28 cellular contexts compared by ENCODE assay signal in the genomic region with DNA sequence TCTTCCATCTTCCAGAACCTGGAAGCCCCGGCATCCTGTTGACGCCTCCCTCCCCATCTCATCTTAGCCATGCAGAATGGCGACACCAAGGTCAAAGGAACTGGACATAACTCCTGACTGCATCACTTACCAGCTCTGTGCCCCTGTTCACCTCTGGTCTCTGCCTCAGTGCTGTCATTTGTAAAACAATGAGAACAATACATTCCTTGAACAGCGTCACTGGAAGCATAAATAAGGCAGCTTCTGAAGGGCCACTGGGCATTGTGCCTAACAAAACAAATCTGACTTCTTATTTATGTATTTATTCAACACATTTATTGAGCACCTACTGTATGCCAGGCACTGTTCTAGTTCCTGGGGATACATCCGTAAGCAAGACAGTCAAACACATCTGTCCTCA.
DNase-seq lines count a peak whose midpoint lies in the region; ATAC-seq, FAIRE-seq and TF ChIP-seq lines count a peak whose summit lies in the region.
"Had no signal": no experiment of that assay in that cellular context is flagged by ENCODE, and none has a peak within 500 bp of the region (broad histone marks: within the 10 kb centered on the region; RNA-seq: fewer than 3 reads in every experiment).

No MANE protein-coding gene starts in this region.

- peaks cover 26% of the 10 kb centered on the region for H3K4me1 Mint-ChIP-seq in astrocyte (ENCODE audit: low read depth, unreplicated experiment)
- H3K4me1 Mint-ChIP-seq in natural killer cell = peaks cover 44 to 60% of the 10 kb centered on the region in 2 donors

- H3K36me3 Mint-ChIP-seq in astrocyte (ENCODE audit: low read depth, unreplicated experiment) (no peaks in the 10 kb centered on the region), natural killer cell (peaks cover 7% of the 10 kb centered on the region)
- H3K36me3 Mint-ChIP-seq: WTC11 had no signal

- intact Hi-C loops in natural killer cell (cut with micrococcal nuclease) = loop anchor here (5.0 kb wide), 2 partner anchors 36 to 74 kb away; no protein-coding TSS in a partner anchor

- H3K9me3 Mint-ChIP-seq in astrocyte (ENCODE audit: unreplicated experiment) (peaks cover 2% of the 10 kb centered on the region), natural killer cell (no peaks in the 10 kb centered on the region)
- H3K9me3 Mint-ChIP-seq: dendritic cell treated with granulocyte-macrophage colony-stimulating factor and Interleukin-4, amounts not matched to agents 40 ng/mL and 50 ng/mL, for 4 days had no signal

- H3K4me3 Mint-ChIP-seq in astrocyte (ENCODE audit: unreplicated experiment) = no peak overlapping the region
- peak overlapping the region; percentile 25 for H3K4me3 Mint-ChIP-seq in natural killer cell
- H3K4me3 Mint-ChIP-seq: activated CD8-positive, alpha-beta memory T cell treated with anti-CD3 and anti-CD28 coated beads, Interleukin-2, amount 10 ng/mL, durations not matched to agents 7 days and 5 days; dendritic cell treated with granulocyte-macrophage colony-stimulating factor and Interleukin-4, amounts not matched to agents 40 ng/mL and 50 ng/mL, for 4 days; WTC11 had no signal

- DNase-seq in NCI-H2029 (lab: John Stamatoyannopoulos, UW) (peak; percentile 44), astrocyte (ENCODE audit: low read depth) (peak; percentile 65), fibroblast of lung (ENCODE audit: low read depth in 2 of 2) (peak; percentile 34 to 72), natural killer cell (no peak), DMS153 (lab: John Stamatoyannopoulos, UW) (no peak), NCI-H226 (no peak), SHP77 (lab: John Stamatoyannopoulos, UW) (no peak), KG1 (lab: John Stamatoyannopoulos, UW) (no peak)
- DNase-seq: activated CD4-positive, alpha-beta T cell treated with anti-CD3 and anti-CD28 coated beads, Interleukin-2, amount 50 U/mL, for 1 hour; activated CD8-positive, alpha-beta memory T cell treated with anti-CD3 and anti-CD28 coated beads, Interleukin-2, amount 10 ng/mL, durations not matched to agents 7 days and 5 days; activated naive CD4-positive, alpha-beta T cell treated with anti-CD3 and anti-CD28 coated beads, Interleukin-2, amount 50 U/mL, for 16 hours; amygdala; caudate nucleus; left cardiac atrium; mesendoderm; NCI-H1092 treated with DMSO at 0.1 percent for 48 hours; NCI-H187 treated with DMSO at 0.1 percent for 48 hours; NCI-H526 treated with DMSO at 0.1 percent for 48 hours; SJCRH30; stimulated activated naive CD8-positive, alpha-beta T cell treated with anti-CD3 and anti-CD28 coated beads, Interleukin-15, Interleukin-2, amounts not matched to agents 100 U/mL and 50 U/mL, for 24 hours; testis had no signal

- no peaks in the 10 kb centered on the region for H3K9me3 ChIP-seq in astrocyte (ENCODE audit: insufficient read depth, low read depth, low read length)
- H3K9me3 ChIP-seq in fibroblast of lung (ENCODE audit: control insufficient read depth, insufficient read depth, low read depth, low read length) = no peaks in the 10 kb centered on the region
- H3K9me3 ChIP-seq: prostate gland, SJCRH30, testis, vagina had no signal

- H3K79me2 ChIP-seq in astrocyte (ENCODE audit: insufficient read depth, low read length) = no peaks in the 10 kb centered on the region
- H3K79me2 ChIP-seq in fibroblast of lung (ENCODE audit: control insufficient read depth, insufficient read depth, low read length) = no peaks in the 10 kb centered on the region

- H3K27ac ChIP-seq in astrocyte (ENCODE audit: low read depth, low read length) = no peak overlapping the region
- no peak overlapping the region for H3K27ac ChIP-seq in fibroblast of lung (ENCODE audit: insufficient read depth, low read length)
- H3K27ac ChIP-seq: C4-2B, prostate gland, SJCRH30, testis, vagina had no signal

- H2AFZ ChIP-seq in astrocyte (ENCODE audit: low read depth, low read length) (no peak overlapping the region), fibroblast of lung (ENCODE audit: low read length) (no peak overlapping the region)

- H3K36me3 ChIP-seq in astrocyte (ENCODE audit: insufficient read depth, low read length) (no peaks in the 10 kb centered on the region), fibroblast of lung (ENCODE audit: control insufficient read depth, insufficient read depth, low read length) (no peaks in the 10 kb centered on the region)
- H3K36me3 ChIP-seq: prostate gland, SJCRH30, vagina had no signal

- FAIRE-seq in astrocyte (lab: Jason Lieb, UNC) = no peak
- FAIRE-seq: GM12891, RCC 7860 had no signal

- ATAC-seq in natural killer cell = no peak
- ATAC-seq: activated CD8-positive, alpha-beta memory T cell treated with anti-CD3 and anti-CD28 coated beads, Interleukin-2, amount 10 ng/mL, durations not matched to agents 7 days and 5 days; left cardiac atrium; stimulated activated naive CD8-positive, alpha-beta T cell treated with anti-CD3 and anti-CD28 coated beads, Interleukin-15, Interleukin-2, amounts not matched to agents 100 U/mL and 50 U/mL, for 24 hours; WTC11 had no signal

- no peak overlapping the region for H3K27ac Mint-ChIP-seq in astrocyte (ENCODE audit: unreplicated experiment)
- peak overlapping the region; percentile 87 to 91 for H3K27ac Mint-ChIP-seq in natural killer cell
- H3K27ac Mint-ChIP-seq: activated CD8-positive, alpha-beta memory T cell treated with anti-CD3 and anti-CD28 coated beads, Interleukin-2, amount 10 ng/mL, durations not matched to agents 7 days and 5 days; dendritic cell treated with granulocyte-macrophage colony-stimulating factor and Interleukin-4, amounts not matched to agents 40 ng/mL and 50 ng/mL, for 4 days; WTC11 had no signal

- no peak overlapping the region for H3K4me2 ChIP-seq in astrocyte (ENCODE audit: low read length)
- H3K4me2 ChIP-seq in fibroblast of lung (ENCODE audit: extremely low read depth, insufficient read depth, low read length) = no peak overlapping the region

- H3K4me3 ChIP-seq in astrocyte (ENCODE audit: insufficient read depth, low read depth, low read length) = no peak overlapping the region
- no peak overlapping the region for H3K4me3 ChIP-seq in fibroblast of lung (replicated peaks in 1 of 4; ENCODE audit: control extremely low read depth in 1 of 4, insufficient read depth in 1 of 4, low read depth in 3 of 4, low read length in 4 of 4)
- H3K4me3 ChIP-seq: prostate gland, SJCRH30, testis, vagina had no signal

- H3K27me3 ChIP-seq in astrocyte (ENCODE audit: insufficient read depth, low read length) (no peaks in the 10 kb centered on the region), fibroblast of lung (ENCODE audit: control insufficient read depth, insufficient read depth, low read length) (no peaks in the 10 kb centered on the region)
- H3K27me3 ChIP-seq: SJCRH30, testis, vagina had no signal

- H3K27me3 Mint-ChIP-seq in astrocyte (ENCODE audit: low read depth, unreplicated experiment) = no peaks in the 10 kb centered on the region
- H3K27me3 Mint-ChIP-seq in natural killer cell (ENCODE audit: low read depth in 2 of 2) = no peaks in the 10 kb centered on the region
- H3K27me3 Mint-ChIP-seq: activated CD8-positive, alpha-beta memory T cell treated with anti-CD3 and anti-CD28 coated beads, Interleukin-2, amount 10 ng/mL, durations not matched to agents 7 days and 5 days; dendritic cell treated with granulocyte-macrophage colony-stimulating factor and Interleukin-4, amounts not matched to agents 40 ng/mL and 50 ng/mL, for 4 days had no signal

- no peak for TF ChIP-seq CTCF in astrocyte (IDR thresholded peaks at IDR 0.05; ENCODE audit: insufficient read depth, low read depth, low read length)
- no peak for TF ChIP-seq CTCF in fibroblast of lung (conservative IDR thresholded peaks at IDR 0.05 in 1 of 2, IDR thresholded peaks at IDR 0.05 in 1 of 2; ENCODE audit: low read depth in 1 of 2, low read length in 2 of 2)
- TF ChIP-seq CTCF in natural killer cell (IDR thresholded peaks at IDR 0.05) = no peak

- H4K20me1 ChIP-seq in astrocyte (ENCODE audit: insufficient read depth, low read length) (no peaks in the 10 kb centered on the region), fibroblast of lung (ENCODE audit: control insufficient read depth, extremely low read depth, insufficient read depth, low read length) (no peaks in the 10 kb centered on the region)

- no peak overlapping the region for H3K9ac ChIP-seq in astrocyte (ENCODE audit: low read length)
- no peak overlapping the region for H3K9ac ChIP-seq in fibroblast of lung (ENCODE audit: insufficient read depth, low read length)

- H3K4me1 ChIP-seq in astrocyte (ENCODE audit: insufficient read depth, low read length) (peaks cover 20% of the 10 kb centered on the region), fibroblast of lung (ENCODE audit: control insufficient read depth, extremely low read depth, insufficient read depth, low read length) (peaks cover 2% of the 10 kb centered on the region)
- H3K4me1 ChIP-seq: prostate gland, SJCRH30 had no signal

Comparison
In these comparisons a context has a peak if more than half of its experiments do, and no peak if none do; other contexts are left out.
1. DNase-seq: peak in NCI-H2029 (single experiment), astrocyte (single experiment) and fibroblast of lung (2 of 2); none in natural killer cell (single experiment), DMS153 (single experiment), NCI-H226 (single experiment), SHP77 (0 of 2) and KG1 (single experiment).